ENCODE assay signal across 19 cellular contexts in genomic region chr2:239930378-239930777, GRCh38.
DNase-seq lines count a peak whose midpoint lies in the region; ATAC-seq and TF ChIP-seq lines count a peak whose summit lies in the region.
"Had no signal": no experiment of that assay in that cellular context is flagged by ENCODE, and none has a peak within 500 bp of the region (broad histone marks: within the 10 kb centered on the region; RNA-seq: fewer than 3 reads in every experiment).

No MANE protein-coding gene starts in this region.

- intact Hi-C loops in Right ventricle myocardium superior (cut with DNase I), result loop anchor here (5.0 kb wide), 1 partner anchor 62 kb away; no protein-coding TSS in a partner anchor
- intact Hi-C loops in Right ventricle myocardium inferior (cut with DNase I), result no loop called here

- H3K9me3 Mint-ChIP-seq in endothelial cell (ENCODE audit: unreplicated experiment) (no peaks in the 10 kb centered on the region), mesothelial cell of epicardium (no peaks in the 10 kb centered on the region), immature natural killer cell (no peaks in the 10 kb centered on the region)

- H3K36me3 Mint-ChIP-seq in endothelial cell (ENCODE audit: low read depth, unreplicated experiment), result no peaks in the 10 kb centered on the region
- H3K36me3 Mint-ChIP-seq in mesothelial cell of epicardium, result no peaks in the 10 kb centered on the region
- H3K36me3 Mint-ChIP-seq in immature natural killer cell, result no peaks in the 10 kb centered on the region
- H3K36me3 Mint-ChIP-seq: CD4-positive, CD25-positive, alpha-beta regulatory T cell had no signal

- H3K4me3 Mint-ChIP-seq in endothelial cell (ENCODE audit: unreplicated experiment) (no peak overlapping the region), mesothelial cell of epicardium (no peak overlapping the region), immature natural killer cell (no peak overlapping the region)
- H3K4me3 Mint-ChIP-seq: memory B cell; naive thymus-derived CD4-positive, alpha-beta T cell had no signal

- H3K27me3 Mint-ChIP-seq in endothelial cell (ENCODE audit: unreplicated experiment), result peaks cover 7% of the 10 kb centered on the region
- peaks cover 23% of the 10 kb centered on the region for H3K27me3 Mint-ChIP-seq in mesothelial cell of epicardium (ENCODE audit: low read depth)
- H3K27me3 Mint-ChIP-seq in immature natural killer cell (ENCODE audit: low read depth in 3 of 3), result peaks cover 0 to 3% (median 3%) of the 10 kb centered on the region in 3 donors
- H3K27me3 Mint-ChIP-seq: CD4-positive, CD25-positive, alpha-beta regulatory T cell had no signal

- H3K4me1 Mint-ChIP-seq in endothelial cell (ENCODE audit: unreplicated experiment) (peaks cover 7% of the 10 kb centered on the region), mesothelial cell of epicardium (no peaks in the 10 kb centered on the region), immature natural killer cell (peaks cover 2 to 7% of the 10 kb centered on the region in 2 donors)

- no peak overlapping the region for H3K27ac Mint-ChIP-seq in endothelial cell (ENCODE audit: unreplicated experiment)
- H3K27ac Mint-ChIP-seq in mesothelial cell of epicardium, result no peak overlapping the region
- H3K27ac Mint-ChIP-seq in immature natural killer cell, result no peak overlapping the region
- H3K27ac Mint-ChIP-seq: CD4-positive, CD25-positive, alpha-beta regulatory T cell; memory B cell had no signal

- no peak for TF ChIP-seq CTCF in endothelial cell (IDR thresholded peaks at IDR 0.05; ENCODE audit: unreplicated experiment)
- no peak for TF ChIP-seq CTCF in mesothelial cell of epicardium (IDR thresholded peaks at IDR 0.05; ENCODE audit: unreplicated experiment)

- ATAC-seq in Right ventricle myocardium superior (ENCODE audit: poor library complexity) (no peak), Right ventricle myocardium inferior (no peak)
- ATAC-seq: naive thymus-derived CD4-positive, alpha-beta T cell had no signal

- DNase-seq in Right ventricle myocardium superior (peak; percentile 24), Right ventricle myocardium inferior (ENCODE audit: missing footprints) (no peak), endothelial cell (ENCODE audit: low spot score) (peak; percentile 1), mesothelial cell of epicardium (ENCODE audit: low spot score in 2 of 2, unreplicated experiment in 2 of 2) (peak; percentile 16 to 22), ureter (ENCODE audit: low spot score) (peak; percentile 37), CD1c-positive myeloid dendritic cell (ENCODE audit: extremely low spot score) (no peak), immature natural killer cell (no peak)
- DNase-seq in stimulated activated CD4-positive, alpha-beta T cell treated with anti-CD3 and anti-CD28 coated beads, Interleukin-4, amount 100 ng/mL, for 4 hours, result no peak
- DNase-seq: activated gamma-delta T cell; anterior cingulate cortex; CD4-positive, CD25-positive, alpha-beta regulatory T cell; central memory CD4-positive, alpha-beta T cell; effector memory CD4-positive, alpha-beta T cell; GOT3; NCI-H1105 treated with DMSO at 0.1 percent for 48 hours; NCI-H69; SHP77 treated with DMSO at 0.1 percent for 48 hours had no signal

Comparison
In these comparisons a context has a peak if more than half of its experiments do, and no peak if none do; other contexts are left out.
1. DNase-seq: peak in Right ventricle myocardium superior (single experiment), endothelial cell (single experiment), mesothelial cell of epicardium (2 of 2) and ureter (single experiment); none in Right ventricle myocardium inferior (single experiment), CD1c-positive myeloid dendritic cell (single experiment), immature natural killer cell (0 of 3) and stimulated activated CD4-positive, alpha-beta T cell treated with anti-CD3 and anti-CD28 coated beads, Interleukin-4, amount 100 ng/mL, for 4 hours (0 of 2).